Comparison of ENCODE assay signal across 2 cellular contexts in genomic region chr1:207578796-207579435, GRCh38.
TF ChIP-seq lines count a peak whose summit lies in the region.

No MANE protein-coding gene starts in this region.

TF ChIP-seq in A549, 52 proteins besides CTCF, POLR2A, EP300 and RAD21:
- TF ChIP-seq, protein P1, sequence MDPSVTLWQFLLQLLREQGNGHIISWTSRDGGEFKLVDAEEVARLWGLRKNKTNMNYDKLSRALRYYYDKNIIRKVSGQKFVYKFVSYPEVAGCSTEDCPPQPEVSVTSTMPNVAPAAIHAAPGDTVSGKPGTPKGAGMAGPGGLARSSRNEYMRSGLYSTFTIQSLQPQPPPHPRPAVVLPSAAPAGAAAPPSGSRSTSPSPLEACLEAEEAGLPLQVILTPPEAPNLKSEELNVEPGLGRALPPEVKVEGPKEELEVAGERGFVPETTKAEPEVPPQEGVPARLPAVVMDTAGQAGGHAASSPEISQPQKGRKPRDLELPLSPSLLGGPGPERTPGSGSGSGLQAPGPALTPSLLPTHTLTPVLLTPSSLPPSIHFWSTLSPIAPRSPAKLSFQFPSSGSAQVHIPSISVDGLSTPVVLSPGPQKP (IDR thresholded peaks at IDR 0.05; ENCODE audit: low read depth, low read length), result no peak
- no peak for TF ChIP-seq JUN (IDR thresholded peaks at IDR 0.05)
- no peak for TF ChIP-seq HDAC2 (IDR thresholded peaks at IDR 0.05)
- TF ChIP-seq ESRRA (IDR thresholded peaks at IDR 0.05; ENCODE audit: borderline replicate concordance, low read length), result no peak
- TF ChIP-seq TFCP2L1 (CRISPR knock-in tag; IDR thresholded peaks at IDR 0.05), result no peak
- TF ChIP-seq POLR2AphosphoS2 (conservative IDR thresholded peaks at IDR 0.05; ENCODE audit: low read length), result no peak
- no peak for TF ChIP-seq RNF2 (IDR thresholded peaks at IDR 0.05; ENCODE audit: borderline replicate concordance, low read depth)
- TF ChIP-seq CHD4 (IDR thresholded peaks at IDR 0.05; ENCODE audit: borderline replicate concordance), result no peak
- no peak for TF ChIP-seq RFX5 (IDR thresholded peaks at IDR 0.05)
- TF ChIP-seq ZSCAN20 (CRISPR knock-in tag; IDR thresholded peaks at IDR 0.05), result no peak

TF ChIP-seq in H1, 55 proteins besides CTCF, POLR2A, EP300 and RAD21 (continued from another document):
- TF ChIP-seq CHD7 (IDR thresholded peaks at IDR 0.05; ENCODE audit: insufficient replicate concordance, low read length) (no peak), TAF7 (optimal IDR thresholded peaks at IDR 0.05; ENCODE audit: borderline replicate concordance, low read depth, low read length) (no peak), CEBPB (IDR thresholded peaks at IDR 0.05; ENCODE audit: low read depth, low read length) (no peak), RXRA (IDR thresholded peaks at IDR 0.05; ENCODE audit: insufficient read depth, low read depth, low read length) (no peak), BRCA1 (IDR thresholded peaks at IDR 0.05; ENCODE audit: low read depth, low read length) (no peak), BCL11A (IDR thresholded peaks at IDR 0.05; ENCODE audit: low read depth in 2 of 2, low read length in 2 of 2) (no peak), ATF2 (IDR thresholded peaks at IDR 0.05; ENCODE audit: low read length) (no peak)
TF ChIP-seq in H1: peak in this region for 0.
